15 cellular contexts compared by ENCODE assay signal in genomic region chr3:128367726-128368125, GRCh38.
DNase-seq lines count a peak whose midpoint lies in the region; ATAC-seq and TF ChIP-seq lines count a peak whose summit lies in the region.
"Had no signal": no experiment of that assay in that cellular context is flagged by ENCODE, and none has a peak within 500 bp of the region (broad histone marks: within the 10 kb centered on the region; RNA-seq: fewer than 3 reads in every experiment).

No MANE protein-coding gene starts in this region.

- H3K9me2 ChIP-seq in HCT116 (ENCODE audit: insufficient read depth), result no peaks in the 10 kb centered on the region

- H3K27me3 Mint-ChIP-seq in WTC11 (ENCODE audit: low read depth), result no peaks in the 10 kb centered on the region
- H3K27me3 Mint-ChIP-seq: central memory CD8-positive, alpha-beta T cell had no signal

- no peak for TF ChIP-seq RAD21 in HCT116 (IDR thresholded peaks at IDR 0.05; ENCODE audit: low read depth)

- peaks cover 29% of the 10 kb centered on the region for H4K20me1 ChIP-seq in BLaER1
- H4K20me1 ChIP-seq in HCT116 (ENCODE audit: insufficient read depth), result no peaks in the 10 kb centered on the region

- intact Hi-C loops in HCT116 (cut with micrococcal nuclease), result no loop called here
- intact Hi-C loops in lower lobe of right lung (cut with DNase I), result no loop called here

- H3K4me1 ChIP-seq in BLaER1 (peaks cover 59% of the 10 kb centered on the region), HCT116 (ENCODE audit: control insufficient read depth in 1 of 2, insufficient read depth in 2 of 2, low read length in 2 of 2) (peaks cover 3 to 9% of the 10 kb centered on the region in 2 experiments; a peak in 2 of 4 replicates), HAP-1 (no peaks in the 10 kb centered on the region), lower lobe of right lung (peaks cover 9% of the 10 kb centered on the region)
- H3K4me1 ChIP-seq: uterus had no signal

- TF ChIP-seq CTCF in HCT116 (IDR thresholded peaks at IDR 0.05 in 2 of 3, conservative IDR thresholded peaks at IDR 0.05 in 1 of 3; ENCODE audit: borderline replicate concordance in 1 of 3, insufficient read depth in 1 of 3, low read depth in 2 of 3, low read length in 2 of 3) (no peak), WTC11 (IDR thresholded peaks at IDR 0.05) (no peak), lower lobe of right lung (IDR thresholded peaks at IDR 0.05) (no peak)

- peak overlapping the region; percentile 54; the same call in 1 of the 2 replicates for H3K27ac Mint-ChIP-seq in WTC11

- no TSS peak for BruUV-seq in HCT116 (replicated peaks; lab: Mats Ljungman, UMichigan)

- POLR2A ChIA-PET in HCT116 (lab: Charles Lee) (interaction anchor here (0.6 kb wide), 1 partner anchor 298 kb away, joined by 3 read pairs; no protein-coding TSS in a partner anchor), WTC11 (lab: Charles Lee) (no interaction called here)

- in situ Hi-C loops in HAP-1 (cut with MboI; ENCODE audit: low sequenced_read_pairs), result no loop called here

- peaks cover 11% of the 10 kb centered on the region for H3K4me1 Mint-ChIP-seq in WTC11

- no peak for DNase-seq in HCT116 (ENCODE audit: low read depth, low spot score)
- no peak for DNase-seq in WTC11 (ENCODE audit: low spot score)
- DNase-seq in kidney glomerular epithelial cell (lab: John Stamatoyannopoulos, UW), result peak; percentile 26
- no peak for DNase-seq in NCI-H2081 (lab: John Stamatoyannopoulos, UW)
- DNase-seq in HAP-1 (ENCODE audit: low spot score in 2 of 2), result no peak
- DNase-seq in lower lobe of right lung, result no peak
- DNase-seq: activated T-cell treated with anti-CD3 and anti-CD28 coated beads, Interleukin-2, amount 50 U/mL, for 1 hour; BE2C; DMS53; T1000; uterus had no signal

- H3K36me3 Mint-ChIP-seq in WTC11, result no peaks in the 10 kb centered on the region

- H2AFZ ChIP-seq in HCT116 (ENCODE audit: low read depth, low read length, poor library complexity, severe bottlenecking), result no peak overlapping the region

- no peak overlapping the region for H3K4me3 Mint-ChIP-seq in WTC11
- H3K4me3 Mint-ChIP-seq: central memory CD8-positive, alpha-beta T cell had no signal

- H3K9me3 Mint-ChIP-seq in WTC11, result no peaks in the 10 kb centered on the region
- H3K9me3 Mint-ChIP-seq: central memory CD8-positive, alpha-beta T cell had no signal

- H3K79me2 ChIP-seq in HCT116 (ENCODE audit: insufficient read depth, low read length), result no peaks in the 10 kb centered on the region

- RAD21 ChIA-PET in HCT116 (lab: Charles Lee; ENCODE audit: low non-redundant PET in 1 of 2, low total read pairs in 2 of 2, uncharacterized antibody in 2 of 2, unreplicated experiment in 2 of 2), result no interaction called here

- H3K27me3 ChIP-seq in BLaER1 (no peaks in the 10 kb centered on the region), HCT116 (ENCODE audit: insufficient read depth, low read length) (no peaks in the 10 kb centered on the region), HAP-1 (ENCODE audit: low read depth) (no peaks in the 10 kb centered on the region), lower lobe of right lung (ENCODE audit: low read depth) (no peaks in the 10 kb centered on the region)
- H3K27me3 ChIP-seq: BE2C, pancreas, uterus had no signal

- no peak overlapping the region for H3K9ac ChIP-seq in BLaER1
- H3K9ac ChIP-seq in HCT116 (ENCODE audit: low read length), result no peak overlapping the region

- H3K9me3 ChIP-seq in BLaER1, result no peaks in the 10 kb centered on the region
- no peaks in the 10 kb centered on the region for H3K9me3 ChIP-seq in HCT116 (ENCODE audit: control insufficient read depth in 1 of 2, insufficient read depth in 1 of 2, low read depth in 1 of 2, low read length in 2 of 2)
- H3K9me3 ChIP-seq in HAP-1, result no peaks in the 10 kb centered on the region
- H3K9me3 ChIP-seq in lower lobe of right lung, result no peaks in the 10 kb centered on the region
- H3K9me3 ChIP-seq: BE2C, pancreas, uterus had no signal

- no peak for TF ChIP-seq POLR2A in HCT116 (IDR thresholded peaks at IDR 0.05; ENCODE audit: borderline replicate concordance, extremely low read depth, insufficient read depth, insufficient read length)

- H3K27ac ChIP-seq in BLaER1 (no peak overlapping the region), HCT116 (ENCODE audit: low read depth, low read length) (no peak overlapping the region), lower lobe of right lung (no peak overlapping the region)
- H3K27ac ChIP-seq: pancreas, uterus had no signal

- H3K4me3 ChIP-seq in BLaER1, result no peak overlapping the region
- H3K4me3 ChIP-seq in HCT116 (replicated peaks in 1 of 2; ENCODE audit: low read depth in 1 of 2, low read length in 2 of 2), result no peak overlapping the region
- H3K4me3 ChIP-seq in HAP-1, result no peak overlapping the region
- no peak overlapping the region for H3K4me3 ChIP-seq in lower lobe of right lung
- H3K4me3 ChIP-seq: pancreas, uterus had no signal

- H3K36me3 ChIP-seq in BLaER1 (peaks cover 5% of the 10 kb centered on the region; the same call in 1 of the 2 replicates), HCT116 (ENCODE audit: control insufficient read depth in 1 of 2, insufficient read depth in 2 of 2, low read length in 2 of 2) (no peaks in the 10 kb centered on the region), HAP-1 (replicated peaks) (no peaks in the 10 kb centered on the region), lower lobe of right lung (peaks cover 5% of the 10 kb centered on the region)
- H3K36me3 ChIP-seq: pancreas, uterus had no signal

- CTCF ChIA-PET in HCT116 (lab: Charles Lee) (no interaction called here), WTC11 (lab: Charles Lee) (interaction anchor here (0.6 to 1.1 kb wide), 3 partner anchors 46 to 241 kb away, joined by 3 read pairs; no protein-coding TSS in a partner anchor)

- ATAC-seq in HCT116 (0 out of 2 replicates have a peak, but pooled peaks have one; percentile 38), WTC11 (peak; percentile 35), HG03196 (IDR thresholded peaks at IDR 0.05; ENCODE audit: unreplicated experiment) (no peak), lower lobe of right lung (no peak)

- peak overlapping the region; percentile 93 for H3K4me2 ChIP-seq in BLaER1
- H3K4me2 ChIP-seq in HCT116 (ENCODE audit: low read length), result no peak overlapping the region

TF ChIP-seq in HCT116, 20 proteins besides CTCF, POLR2A, EP300 and RAD21:
- no peak for TF ChIP-seq CBX3 (IDR thresholded peaks at IDR 0.05; ENCODE audit: low read depth)
- TF ChIP-seq EZH2 (IDR thresholded peaks at IDR 0.05), result no peak
- TF ChIP-seq ELF1 (IDR thresholded peaks at IDR 0.05; ENCODE audit: borderline replicate concordance, low read depth), result no peak
- no peak for TF ChIP-seq SIN3A (IDR thresholded peaks at IDR 0.05; ENCODE audit: low read depth)
- no peak for TF ChIP-seq SP1 (IDR thresholded peaks at IDR 0.05; ENCODE audit: low read depth)
- no peak for TF ChIP-seq CEBPB (IDR thresholded peaks at IDR 0.05; ENCODE audit: low read depth)
- no peak for TF ChIP-seq EGR1 (IDR thresholded peaks at IDR 0.05; ENCODE audit: low read depth)
- TF ChIP-seq ZFX (IDR thresholded peaks at IDR 0.05), result no peak
- TF ChIP-seq TCF7L2 (IDR thresholded peaks at IDR 0.05; ENCODE audit: borderline replicate concordance, extremely low read depth, insufficient read depth, insufficient read length), result no peak
- no peak for TF ChIP-seq JUND (IDR thresholded peaks at IDR 0.05)

TF ChIP-seq in WTC11, 78 proteins besides CTCF, POLR2A, EP300 and RAD21 (continues in another document):
- no peak for TF ChIP-seq MLX (CRISPR knock-in tag; IDR thresholded peaks at IDR 0.05)
- TF ChIP-seq SMAD3 (CRISPR knock-in tag; IDR thresholded peaks at IDR 0.05; ENCODE audit: borderline replicate concordance), result no peak
- TF ChIP-seq IRF2 (CRISPR knock-in tag; IDR thresholded peaks at IDR 0.05; ENCODE audit: borderline replicate concordance, low read depth), result no peak
- TF ChIP-seq MAX (CRISPR knock-in tag; IDR thresholded peaks at IDR 0.05), result no peak
- no peak for TF ChIP-seq E2F4 (CRISPR knock-in tag; IDR thresholded peaks at IDR 0.05; ENCODE audit: borderline replicate concordance, low read depth)
- no peak for TF ChIP-seq ZNF281 (CRISPR knock-in tag; IDR thresholded peaks at IDR 0.05)
- no peak for TF ChIP-seq ZNF138 (CRISPR knock-in tag; conservative IDR thresholded peaks at IDR 0.05)

Comparison
In these comparisons a context has a peak if more than half of its experiments do, and no peak if none do; other contexts are left out.
1. ATAC-seq: peak in HCT116 (single experiment) and WTC11 (single experiment); none in HG03196 (single experiment) and lower lobe of right lung (0 of 2).